Comparison of ENCODE assay signal across 1 cellular context in genomic region chr6:27592481-27593199, GRCh38.
TF ChIP-seq lines count a peak whose summit lies in the region.

No MANE protein-coding gene starts in this region.

TF ChIP-seq in HEK293, 187 proteins besides CTCF, POLR2A, EP300 and RAD21 (continued from another document and continues in another):
- peak; percentile 94 for TF ChIP-seq ZNF692 (tag by site-specific recombination; IDR thresholded peaks at IDR 0.05)
- no peak for TF ChIP-seq ZNF777 (tag by site-specific recombination; IDR thresholded peaks at IDR 0.05; ENCODE audit: borderline replicate concordance)
- TF ChIP-seq ZNF600 (tag by site-specific recombination; IDR thresholded peaks at IDR 0.05): peak; percentile 91
- peak; percentile 73 for TF ChIP-seq KLF8 (tag by site-specific recombination; IDR thresholded peaks at IDR 0.05)
- peak; percentile 65 for TF ChIP-seq ZIC2 (tag by site-specific recombination; IDR thresholded peaks at IDR 0.05)
- no peak for TF ChIP-seq ZNF341 (tag by site-specific recombination; IDR thresholded peaks at IDR 0.05; ENCODE audit: low read depth)
- TF ChIP-seq ZBTB8A (tag by site-specific recombination; IDR thresholded peaks at IDR 0.05): peak; percentile 84
- TF ChIP-seq, protein P1, sequence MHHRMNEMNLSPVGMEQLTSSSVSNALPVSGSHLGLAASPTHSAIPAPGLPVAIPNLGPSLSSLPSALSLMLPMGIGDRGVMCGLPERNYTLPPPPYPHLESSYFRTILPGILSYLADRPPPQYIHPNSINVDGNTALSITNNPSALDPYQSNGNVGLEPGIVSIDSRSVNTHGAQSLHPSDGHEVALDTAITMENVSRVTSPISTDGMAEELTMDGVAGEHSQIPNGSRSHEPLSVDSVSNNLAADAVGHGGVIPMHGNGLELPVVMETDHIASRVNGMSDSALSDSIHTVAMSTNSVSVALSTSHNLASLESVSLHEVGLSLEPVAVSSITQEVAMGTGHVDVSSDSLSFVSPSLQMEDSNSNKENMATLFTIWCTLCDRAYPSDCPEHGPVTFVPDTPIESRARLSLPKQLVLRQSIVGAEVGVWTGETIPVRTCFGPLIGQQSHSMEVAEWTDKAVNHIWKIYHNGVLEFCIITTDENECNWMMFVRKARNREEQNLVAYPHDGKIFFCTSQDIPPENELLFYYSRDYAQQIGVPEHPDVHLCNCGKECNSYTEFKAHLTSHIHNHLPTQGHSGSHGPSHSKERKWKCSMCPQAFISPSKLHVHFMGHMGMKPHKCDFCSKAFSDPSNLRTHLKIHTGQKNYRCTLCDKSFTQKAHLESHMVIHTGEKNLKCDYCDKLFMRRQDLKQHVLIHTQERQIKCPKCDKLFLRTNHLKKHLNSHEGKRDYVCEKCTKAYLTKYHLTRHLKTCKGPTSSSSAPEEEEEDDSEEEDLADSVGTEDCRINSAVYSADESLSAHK (tag by site-specific recombination; IDR thresholded peaks at IDR 0.05): peak; percentile 52; the same call in 1 of the 2 replicates
- TF ChIP-seq ZNF140 (tag by site-specific recombination; IDR thresholded peaks at IDR 0.05): no peak
- TF ChIP-seq HOXD13 (CRISPR knock-in tag; IDR thresholded peaks at IDR 0.05; ENCODE audit: borderline replicate concordance): no peak
- peak; percentile 98 for TF ChIP-seq ZNF660 (tag by site-specific recombination; IDR thresholded peaks at IDR 0.05)
- peak; percentile 50 for TF ChIP-seq ZBTB7A (tag by site-specific recombination; IDR thresholded peaks at IDR 0.05; ENCODE audit: low read depth)
- TF ChIP-seq BCL11B (tag by site-specific recombination; IDR thresholded peaks at IDR 0.05; ENCODE audit: low read depth): peak; percentile 83
- TF ChIP-seq, protein P2, sequence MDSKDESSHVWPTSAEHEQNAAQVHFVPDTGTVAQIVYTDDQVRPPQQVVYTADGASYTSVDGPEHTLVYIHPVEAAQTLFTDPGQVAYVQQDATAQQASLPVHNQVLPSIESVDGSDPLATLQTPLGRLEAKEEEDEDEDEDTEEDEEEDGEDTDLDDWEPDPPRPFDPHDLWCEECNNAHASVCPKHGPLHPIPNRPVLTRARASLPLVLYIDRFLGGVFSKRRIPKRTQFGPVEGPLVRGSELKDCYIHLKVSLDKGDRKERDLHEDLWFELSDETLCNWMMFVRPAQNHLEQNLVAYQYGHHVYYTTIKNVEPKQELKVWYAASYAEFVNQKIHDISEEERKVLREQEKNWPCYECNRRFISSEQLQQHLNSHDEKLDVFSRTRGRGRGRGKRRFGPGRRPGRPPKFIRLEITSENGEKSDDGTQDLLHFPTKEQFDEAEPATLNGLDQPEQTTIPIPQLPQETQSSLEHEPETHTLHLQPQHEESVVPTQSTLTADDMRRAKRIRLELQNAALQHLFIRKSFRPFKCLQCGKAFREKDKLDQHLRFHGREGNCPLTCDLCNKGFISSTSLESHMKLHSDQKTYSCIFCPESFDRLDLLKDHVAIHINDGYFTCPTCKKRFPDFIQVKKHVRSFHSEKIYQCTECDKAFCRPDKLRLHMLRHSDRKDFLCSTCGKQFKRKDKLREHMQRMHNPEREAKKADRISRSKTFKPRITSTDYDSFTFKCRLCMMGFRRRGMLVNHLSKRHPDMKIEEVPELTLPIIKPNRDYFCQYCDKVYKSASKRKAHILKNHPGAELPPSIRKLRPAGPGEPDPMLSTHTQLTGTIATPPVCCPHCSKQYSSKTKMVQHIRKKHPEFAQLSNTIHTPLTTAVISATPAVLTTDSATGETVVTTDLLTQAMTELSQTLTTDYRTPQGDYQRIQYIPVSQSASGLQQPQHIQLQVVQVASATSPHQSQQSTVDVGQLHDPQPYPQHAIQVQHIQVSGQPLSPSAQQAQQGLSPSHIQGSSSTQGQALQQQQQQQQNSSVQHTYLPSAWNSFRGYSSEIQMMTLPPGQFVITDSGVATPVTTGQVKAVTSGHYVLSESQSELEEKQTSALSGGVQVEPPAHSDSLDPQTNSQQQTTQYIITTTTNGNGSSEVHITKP (tag by site-specific recombination; IDR thresholded peaks at IDR 0.05): peak; percentile 73
- TF ChIP-seq ZSCAN23 (tag by site-specific recombination; IDR thresholded peaks at IDR 0.05): 0 out of 2 replicates have a peak, but pooled peaks have one; percentile 63
- peak; percentile 91 for TF ChIP-seq SP7 (tag by site-specific recombination; IDR thresholded peaks at IDR 0.05)
- TF ChIP-seq ZNF394 (tag by site-specific recombination; IDR thresholded peaks at IDR 0.05; ENCODE audit: borderline replicate concordance): peak; percentile 88
- TF ChIP-seq ZNF747 (tag by site-specific recombination; IDR thresholded peaks at IDR 0.05): no peak
- TF ChIP-seq ZNF324 (tag by site-specific recombination; IDR thresholded peaks at IDR 0.05): peak; percentile 86
- TF ChIP-seq KLF10 (tag by site-specific recombination; IDR thresholded peaks at IDR 0.05): peak; percentile 59; the same call in 1 of the 2 replicates
- peak; percentile 98 for TF ChIP-seq ZNF561 (tag by site-specific recombination; IDR thresholded peaks at IDR 0.05; ENCODE audit: borderline replicate concordance)
- TF ChIP-seq ZNF202 (tag by site-specific recombination; IDR thresholded peaks at IDR 0.05; ENCODE audit: borderline replicate concordance): no peak
- TF ChIP-seq ZXDB (tag by site-specific recombination; IDR thresholded peaks at IDR 0.05): peak; percentile 80; the same call in 1 of the 2 replicates
- TF ChIP-seq SCRT2 (tag by site-specific recombination; IDR thresholded peaks at IDR 0.05): peak; percentile 99
- no peak for TF ChIP-seq ZNF239 (tag by site-specific recombination; IDR thresholded peaks at IDR 0.05)
- TF ChIP-seq ZNF837 (tag by site-specific recombination; IDR thresholded peaks at IDR 0.05): peak; percentile 70
- TF ChIP-seq PBX3 (CRISPR knock-in tag; IDR thresholded peaks at IDR 0.05): 0 out of 2 replicates have a peak, but pooled peaks have one; percentile 34
- peak; percentile 93 for TF ChIP-seq ZFP37 (tag by site-specific recombination; IDR thresholded peaks at IDR 0.05)
- TF ChIP-seq ZNF76 (tag by site-specific recombination; IDR thresholded peaks at IDR 0.05; ENCODE audit: borderline replicate concordance, low read depth): peak; percentile 62; the same call in 1 of the 2 replicates
- TF ChIP-seq ZNF132 (tag by site-specific recombination; IDR thresholded peaks at IDR 0.05; ENCODE audit: borderline replicate concordance): no peak
- TF ChIP-seq ZNF558 (tag by site-specific recombination; IDR thresholded peaks at IDR 0.05): peak; percentile 84; the same call in 1 of the 2 replicates
- TF ChIP-seq ZNF24 (tag by site-specific recombination; IDR thresholded peaks at IDR 0.05): peak; percentile 98
- TF ChIP-seq, protein P3, sequence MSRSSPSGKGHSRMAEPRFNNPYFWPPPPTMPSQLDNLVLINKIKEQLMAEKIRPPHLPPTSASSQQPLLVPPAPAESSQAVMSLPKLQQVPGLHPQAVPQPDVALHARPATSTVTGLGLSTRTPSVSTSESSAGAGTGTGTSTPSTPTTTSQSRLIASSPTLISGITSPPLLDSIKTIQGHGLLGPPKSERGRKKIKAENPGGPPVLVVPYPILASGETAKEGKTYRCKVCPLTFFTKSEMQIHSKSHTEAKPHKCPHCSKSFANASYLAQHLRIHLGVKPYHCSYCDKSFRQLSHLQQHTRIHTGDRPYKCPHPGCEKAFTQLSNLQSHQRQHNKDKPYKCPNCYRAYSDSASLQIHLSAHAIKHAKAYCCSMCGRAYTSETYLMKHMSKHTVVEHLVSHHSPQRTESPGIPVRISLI (tag by site-specific recombination; IDR thresholded peaks at IDR 0.05): peak; percentile 97
- TF ChIP-seq ZNF768 (tag by site-specific recombination; IDR thresholded peaks at IDR 0.05): no peak
- TF ChIP-seq ZNF37A (tag by site-specific recombination; IDR thresholded peaks at IDR 0.05): no peak
- peak; percentile 81 for TF ChIP-seq ZNF629 (tag by site-specific recombination; IDR thresholded peaks at IDR 0.05)
- peak; percentile 37; the same call in 1 of the 2 replicates for TF ChIP-seq SP3 (tag by site-specific recombination; IDR thresholded peaks at IDR 0.05)
- TF ChIP-seq ZEB2 (tag by site-specific recombination; IDR thresholded peaks at IDR 0.05): peak; percentile 97
- TF ChIP-seq ZSCAN16 (tag by site-specific recombination; IDR thresholded peaks at IDR 0.05): peak; percentile 92
- TF ChIP-seq ZNF518A (tag by site-specific recombination; conservative IDR thresholded peaks at IDR 0.05; ENCODE audit: low read depth): peak; percentile 17; the same call in 1 of the 2 replicates
- TF ChIP-seq, protein P4, sequence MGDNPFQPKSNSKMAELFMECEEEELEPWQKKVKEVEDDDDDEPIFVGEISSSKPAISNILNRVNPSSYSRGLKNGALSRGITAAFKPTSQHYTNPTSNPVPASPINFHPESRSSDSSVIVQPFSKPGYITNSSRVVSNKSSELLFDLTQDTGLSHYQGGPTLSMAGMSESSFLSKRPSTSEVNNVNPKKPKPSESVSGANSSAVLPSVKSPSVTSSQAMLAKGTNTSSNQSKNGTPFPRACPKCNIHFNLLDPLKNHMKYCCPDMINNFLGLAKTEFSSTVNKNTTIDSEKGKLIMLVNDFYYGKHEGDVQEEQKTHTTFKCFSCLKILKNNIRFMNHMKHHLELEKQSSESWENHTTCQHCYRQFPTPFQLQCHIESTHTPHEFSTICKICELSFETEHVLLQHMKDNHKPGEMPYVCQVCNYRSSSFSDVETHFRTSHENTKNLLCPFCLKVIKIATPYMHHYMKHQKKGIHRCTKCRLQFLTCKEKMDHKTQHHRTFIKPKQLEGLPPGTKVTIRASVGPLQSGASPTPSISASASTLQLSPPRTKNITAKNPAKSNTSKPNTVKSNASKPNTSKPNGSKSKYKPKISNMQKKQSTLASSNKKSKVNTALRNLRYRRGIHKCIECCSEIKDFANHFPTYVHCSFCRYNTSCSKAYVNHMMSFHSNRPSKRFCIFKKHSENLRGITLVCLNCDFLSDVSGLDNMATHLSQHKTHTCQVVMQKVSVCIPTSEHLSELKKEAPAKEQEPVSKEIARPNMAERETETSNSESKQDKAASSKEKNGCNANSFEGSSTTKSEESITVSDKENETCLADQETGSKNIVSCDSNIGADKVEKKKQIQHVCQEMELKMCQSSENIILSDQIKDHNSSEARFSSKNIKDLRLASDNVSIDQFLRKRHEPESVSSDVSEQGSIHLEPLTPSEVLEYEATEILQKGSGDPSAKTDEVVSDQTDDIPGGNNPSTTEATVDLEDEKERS (tag by site-specific recombination; IDR thresholded peaks at IDR 0.05): peak; percentile 48; the same call in 1 of the 2 replicates
- TF ChIP-seq SCRT1 (tag by site-specific recombination; IDR thresholded peaks at IDR 0.05; ENCODE audit: borderline replicate concordance): peak; percentile 96
